In the genomic region with DNA sequence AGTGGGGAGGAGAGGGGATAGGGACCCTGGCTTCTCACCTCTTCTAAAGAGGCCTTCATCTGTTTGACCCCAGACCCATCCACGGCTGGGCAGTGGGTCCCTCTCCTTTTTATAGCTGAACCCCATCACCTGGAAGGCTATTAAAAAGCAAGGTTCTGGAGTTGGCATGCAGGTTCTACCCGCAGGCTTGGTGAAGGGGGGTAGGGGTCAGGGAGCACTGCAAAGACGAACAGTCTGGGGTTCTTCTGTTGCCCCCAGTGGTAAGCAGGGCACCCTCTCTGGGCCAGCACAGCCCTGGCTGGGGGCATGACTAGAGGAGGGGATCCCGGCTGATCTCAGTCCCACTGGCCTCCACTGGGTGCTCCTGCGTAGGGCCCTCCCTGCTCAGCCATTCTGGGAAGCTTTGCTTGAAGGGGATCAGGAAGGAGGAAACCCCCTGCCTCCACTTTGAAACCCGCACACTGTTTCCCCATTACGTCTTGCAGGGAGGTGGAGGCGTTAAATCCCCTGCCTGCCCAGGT, we compare ENCODE assay signal across 2 cellular contexts.
A peak's percentile ranks its signal among the peaks of the same experiment; 100 is the strongest.
TF ChIP-seq lines count a peak whose summit lies in the region.

No MANE protein-coding gene starts in this region.

TF ChIP-seq in K562, 482 proteins besides CTCF, POLR2A, EP300 and RAD21 (continues in another document):
- TF ChIP-seq KLF13 (tag; IDR thresholded peaks at IDR 0.05; ENCODE audit: borderline replicate concordance, low read depth) (no peak), ZNF12 (CRISPR knock-in tag; IDR thresholded peaks at IDR 0.05) (0 out of 2 replicates have a peak, but pooled peaks have one; percentile 28), HMGN3 (IDR thresholded peaks at IDR 0.05; ENCODE audit: borderline replicate concordance, extremely low read depth, insufficient read length, low read depth, low read length) (no peak), DPF2 (IDR thresholded peaks at IDR 0.05) (0 out of 2 replicates have a peak, but pooled peaks have one; percentile 7), TCFL5 (CRISPR knock-in tag; conservative IDR thresholded peaks at IDR 0.05) (no peak), EP400 (IDR thresholded peaks at IDR 0.05) (0 out of 2 replicates have a peak, but pooled peaks have one; percentile 11), ARNT (IDR thresholded peaks at IDR 0.05) (0 out of 4 replicates have a peak, but pooled peaks of 1 of the 2 experiments have one; percentile 15), CEBPG (CRISPR knock-in tag; IDR thresholded peaks at IDR 0.05) (no peak; the same call in 1 of the 2 replicates), CEBPG (tag; conservative IDR thresholded peaks at IDR 0.05 in 1 of 2, IDR thresholded peaks at IDR 0.05 in 1 of 2) (peak in 1 of 2 experiments; percentile 14; a peak in 2 of 4 replicates), WHSC1 (IDR thresholded peaks at IDR 0.05; ENCODE audit: low read length) (peak; percentile 54), LEF1 (IDR thresholded peaks at IDR 0.05) (0 out of 2 replicates have a peak, but pooled peaks have one; percentile 6), SRSF3 (IDR thresholded peaks at IDR 0.05; ENCODE audit: insufficient read depth, low read length) (peak; percentile 72; the same call in 1 of the 2 replicates), KAT2B (IDR thresholded peaks at IDR 0.05; ENCODE audit: low read depth, low read length) (no peak), ZNF644 (tag; IDR thresholded peaks at IDR 0.05; ENCODE audit: low read depth) (0 out of 2 replicates have a peak, but pooled peaks have one; percentile 43), CHD4 (IDR thresholded peaks at IDR 0.05; ENCODE audit: insufficient read depth, insufficient replicate concordance, low read depth, low read length, poor library complexity, severe bottlenecking) (no peak), FOSL1 (tag; conservative IDR thresholded peaks at IDR 0.05) (peak; percentile 60)
- TF ChIP-seq, protein P1, sequence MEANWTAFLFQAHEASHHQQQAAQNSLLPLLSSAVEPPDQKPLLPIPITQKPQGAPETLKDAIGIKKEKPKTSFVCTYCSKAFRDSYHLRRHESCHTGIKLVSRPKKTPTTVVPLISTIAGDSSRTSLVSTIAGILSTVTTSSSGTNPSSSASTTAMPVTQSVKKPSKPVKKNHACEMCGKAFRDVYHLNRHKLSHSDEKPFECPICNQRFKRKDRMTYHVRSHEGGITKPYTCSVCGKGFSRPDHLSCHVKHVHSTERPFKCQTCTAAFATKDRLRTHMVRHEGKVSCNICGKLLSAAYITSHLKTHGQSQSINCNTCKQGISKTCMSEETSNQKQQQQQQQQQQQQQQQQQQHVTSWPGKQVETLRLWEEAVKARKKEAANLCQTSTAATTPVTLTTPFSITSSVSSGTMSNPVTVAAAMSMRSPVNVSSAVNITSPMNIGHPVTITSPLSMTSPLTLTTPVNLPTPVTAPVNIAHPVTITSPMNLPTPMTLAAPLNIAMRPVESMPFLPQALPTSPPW (CRISPR knock-in tag; IDR thresholded peaks at IDR 0.05), result 0 out of 2 replicates have a peak, but pooled peaks have one; percentile 18
- TF ChIP-seq, protein P2, sequence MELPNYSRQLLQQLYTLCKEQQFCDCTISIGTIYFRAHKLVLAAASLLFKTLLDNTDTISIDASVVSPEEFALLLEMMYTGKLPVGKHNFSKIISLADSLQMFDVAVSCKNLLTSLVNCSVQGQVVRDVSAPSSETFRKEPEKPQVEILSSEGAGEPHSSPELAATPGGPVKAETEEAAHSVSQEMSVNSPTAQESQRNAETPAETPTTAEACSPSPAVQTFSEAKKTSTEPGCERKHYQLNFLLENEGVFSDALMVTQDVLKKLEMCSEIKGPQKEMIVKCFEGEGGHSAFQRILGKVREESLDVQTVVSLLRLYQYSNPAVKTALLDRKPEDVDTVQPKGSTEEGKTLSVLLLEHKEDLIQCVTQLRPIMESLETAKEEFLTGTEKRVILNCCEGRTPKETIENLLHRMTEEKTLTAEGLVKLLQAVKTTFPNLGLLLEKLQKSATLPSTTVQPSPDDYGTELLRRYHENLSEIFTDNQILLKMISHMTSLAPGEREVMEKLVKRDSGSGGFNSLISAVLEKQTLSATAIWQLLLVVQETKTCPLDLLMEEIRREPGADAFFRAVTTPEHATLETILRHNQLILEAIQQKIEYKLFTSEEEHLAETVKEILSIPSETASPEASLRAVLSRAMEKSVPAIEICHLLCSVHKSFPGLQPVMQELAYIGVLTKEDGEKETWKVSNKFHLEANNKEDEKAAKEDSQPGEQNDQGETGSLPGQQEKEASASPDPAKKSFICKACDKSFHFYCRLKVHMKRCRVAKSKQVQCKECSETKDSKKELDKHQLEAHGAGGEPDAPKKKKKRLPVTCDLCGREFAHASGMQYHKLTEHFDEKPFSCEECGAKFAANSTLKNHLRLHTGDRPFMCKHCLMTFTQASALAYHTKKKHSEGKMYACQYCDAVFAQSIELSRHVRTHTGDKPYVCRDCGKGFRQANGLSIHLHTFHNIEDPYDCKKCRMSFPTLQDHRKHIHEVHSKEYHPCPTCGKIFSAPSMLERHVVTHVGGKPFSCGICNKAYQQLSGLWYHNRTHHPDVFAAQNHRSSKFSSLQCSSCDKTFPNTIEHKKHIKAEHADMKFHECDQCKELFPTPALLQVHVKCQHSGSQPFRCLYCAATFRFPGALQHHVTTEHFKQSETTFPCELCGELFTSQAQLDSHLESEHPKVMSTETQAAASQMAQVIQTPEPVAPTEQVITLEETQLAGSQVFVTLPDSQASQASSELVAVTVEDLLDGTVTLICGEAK (IDR thresholded peaks at IDR 0.05), result peak; percentile 13; the same call in 1 of the 2 replicates
- TF ChIP-seq, protein P2 (CRISPR knock-in tag; IDR thresholded peaks at IDR 0.05), result no peak

TF ChIP-seq in liver, 16 proteins besides CTCF, POLR2A, EP300 and RAD21:
- no peak for TF ChIP-seq FOXA2 (IDR thresholded peaks at IDR 0.05)
- TF ChIP-seq RXRA (IDR thresholded peaks at IDR 0.05), result no peak
- no peak for TF ChIP-seq HNF4G (IDR thresholded peaks at IDR 0.05)
- TF ChIP-seq, protein P3, sequence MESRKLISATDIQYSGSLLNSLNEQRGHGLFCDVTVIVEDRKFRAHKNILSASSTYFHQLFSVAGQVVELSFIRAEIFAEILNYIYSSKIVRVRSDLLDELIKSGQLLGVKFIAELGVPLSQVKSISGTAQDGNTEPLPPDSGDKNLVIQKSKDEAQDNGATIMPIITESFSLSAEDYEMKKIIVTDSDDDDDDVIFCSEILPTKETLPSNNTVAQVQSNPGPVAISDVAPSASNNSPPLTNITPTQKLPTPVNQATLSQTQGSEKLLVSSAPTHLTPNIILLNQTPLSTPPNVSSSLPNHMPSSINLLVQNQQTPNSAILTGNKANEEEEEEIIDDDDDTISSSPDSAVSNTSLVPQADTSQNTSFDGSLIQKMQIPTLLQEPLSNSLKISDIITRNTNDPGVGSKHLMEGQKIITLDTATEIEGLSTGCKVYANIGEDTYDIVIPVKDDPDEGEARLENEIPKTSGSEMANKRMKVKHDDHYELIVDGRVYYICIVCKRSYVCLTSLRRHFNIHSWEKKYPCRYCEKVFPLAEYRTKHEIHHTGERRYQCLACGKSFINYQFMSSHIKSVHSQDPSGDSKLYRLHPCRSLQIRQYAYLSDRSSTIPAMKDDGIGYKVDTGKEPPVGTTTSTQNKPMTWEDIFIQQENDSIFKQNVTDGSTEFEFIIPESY (IDR thresholded peaks at IDR 0.05), result no peak
- TF ChIP-seq, protein P4, sequence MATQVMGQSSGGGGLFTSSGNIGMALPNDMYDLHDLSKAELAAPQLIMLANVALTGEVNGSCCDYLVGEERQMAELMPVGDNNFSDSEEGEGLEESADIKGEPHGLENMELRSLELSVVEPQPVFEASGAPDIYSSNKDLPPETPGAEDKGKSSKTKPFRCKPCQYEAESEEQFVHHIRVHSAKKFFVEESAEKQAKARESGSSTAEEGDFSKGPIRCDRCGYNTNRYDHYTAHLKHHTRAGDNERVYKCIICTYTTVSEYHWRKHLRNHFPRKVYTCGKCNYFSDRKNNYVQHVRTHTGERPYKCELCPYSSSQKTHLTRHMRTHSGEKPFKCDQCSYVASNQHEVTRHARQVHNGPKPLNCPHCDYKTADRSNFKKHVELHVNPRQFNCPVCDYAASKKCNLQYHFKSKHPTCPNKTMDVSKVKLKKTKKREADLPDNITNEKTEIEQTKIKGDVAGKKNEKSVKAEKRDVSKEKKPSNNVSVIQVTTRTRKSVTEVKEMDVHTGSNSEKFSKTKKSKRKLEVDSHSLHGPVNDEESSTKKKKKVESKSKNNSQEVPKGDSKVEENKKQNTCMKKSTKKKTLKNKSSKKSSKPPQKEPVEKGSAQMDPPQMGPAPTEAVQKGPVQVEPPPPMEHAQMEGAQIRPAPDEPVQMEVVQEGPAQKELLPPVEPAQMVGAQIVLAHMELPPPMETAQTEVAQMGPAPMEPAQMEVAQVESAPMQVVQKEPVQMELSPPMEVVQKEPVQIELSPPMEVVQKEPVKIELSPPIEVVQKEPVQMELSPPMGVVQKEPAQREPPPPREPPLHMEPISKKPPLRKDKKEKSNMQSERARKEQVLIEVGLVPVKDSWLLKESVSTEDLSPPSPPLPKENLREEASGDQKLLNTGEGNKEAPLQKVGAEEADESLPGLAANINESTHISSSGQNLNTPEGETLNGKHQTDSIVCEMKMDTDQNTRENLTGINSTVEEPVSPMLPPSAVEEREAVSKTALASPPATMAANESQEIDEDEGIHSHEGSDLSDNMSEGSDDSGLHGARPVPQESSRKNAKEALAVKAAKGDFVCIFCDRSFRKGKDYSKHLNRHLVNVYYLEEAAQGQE (IDR thresholded peaks at IDR 0.05), result no peak
- TF ChIP-seq SP1 (IDR thresholded peaks at IDR 0.05), result no peak
- TF ChIP-seq TAF1 (conservative IDR thresholded peaks at IDR 0.05), result no peak
- TF ChIP-seq, protein P5, sequence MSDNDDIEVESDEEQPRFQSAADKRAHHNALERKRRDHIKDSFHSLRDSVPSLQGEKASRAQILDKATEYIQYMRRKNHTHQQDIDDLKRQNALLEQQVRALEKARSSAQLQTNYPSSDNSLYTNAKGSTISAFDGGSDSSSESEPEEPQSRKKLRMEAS (IDR thresholded peaks at IDR 0.05), result no peak
- TF ChIP-seq GABPA (IDR thresholded peaks at IDR 0.05 in 1 of 2, conservative IDR thresholded peaks at IDR 0.05 in 1 of 2), result no peak
- TF ChIP-seq, protein P6, sequence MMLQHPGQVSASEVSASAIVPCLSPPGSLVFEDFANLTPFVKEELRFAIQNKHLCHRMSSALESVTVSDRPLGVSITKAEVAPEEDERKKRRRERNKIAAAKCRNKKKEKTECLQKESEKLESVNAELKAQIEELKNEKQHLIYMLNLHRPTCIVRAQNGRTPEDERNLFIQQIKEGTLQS (IDR thresholded peaks at IDR 0.05), result no peak
- no peak for TF ChIP-seq FOXA1 (IDR thresholded peaks at IDR 0.05)
- TF ChIP-seq NR2F2 (IDR thresholded peaks at IDR 0.05), result no peak
- TF ChIP-seq HNF4A (conservative IDR thresholded peaks at IDR 0.05), result no peak
